ENCODE assay signal across 8 cellular contexts in the genomic region with DNA sequence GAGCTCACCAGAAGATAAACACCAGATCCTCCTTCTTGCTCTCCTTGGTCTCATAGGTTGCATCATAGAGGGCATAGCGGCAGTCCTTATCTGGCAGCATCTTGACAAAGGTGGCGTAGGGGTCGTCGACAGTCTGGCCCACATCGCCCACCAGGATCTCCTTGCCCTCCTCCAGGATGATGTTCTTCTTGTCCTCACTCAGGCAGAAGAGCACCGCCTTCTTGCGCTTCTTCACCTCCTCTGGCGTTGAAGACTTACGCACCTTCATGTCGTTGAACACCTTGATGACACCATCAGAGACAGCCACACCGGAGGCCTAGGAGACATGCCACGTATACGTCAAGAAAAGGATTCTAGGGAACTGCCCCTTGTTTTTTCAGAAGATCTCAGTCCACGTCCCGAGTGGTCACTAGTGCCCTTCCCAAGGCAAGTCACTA. TPM values are rescaled to one million over a fixed set of nuclear protein-coding genes. Genes with fewer than 3 reads are reported as not detected.
DNase-seq lines count a peak whose midpoint lies in the region; ATAC-seq and TF ChIP-seq lines count a peak whose summit lies in the region.

No MANE protein-coding gene starts in this region.

- H3K79me2 ChIP-seq in MM.1S (ENCODE audit: low read length): peaks cover 44% of the 10 kb centered on the region
- H3K79me2 ChIP-seq in neural cell (replicated peaks; ENCODE audit: insufficient read depth, low read length): peaks cover 40% of the 10 kb centered on the region

- H4K20me1 ChIP-seq in MM.1S (ENCODE audit: insufficient read depth, low read length) (peaks cover 28% of the 10 kb centered on the region), neural cell (ENCODE audit: insufficient read depth) (peaks cover 48% of the 10 kb centered on the region)

- H3K9me2 ChIP-seq in MM.1S (replicated peaks; ENCODE audit: insufficient read depth, low read length) (no peaks in the 10 kb centered on the region), neural cell (ENCODE audit: insufficient read depth, low read length) (no peaks in the 10 kb centered on the region)

- TF ChIP-seq CTCF in MM.1S (IDR thresholded peaks at IDR 0.05; ENCODE audit: low read length) (no peak), neural cell (IDR thresholded peaks at IDR 0.05; ENCODE audit: poor library complexity, severe bottlenecking) (no peak)

- H3K27me3 ChIP-seq in CD4-positive, CD25-positive, alpha-beta regulatory T cell (ENCODE audit: control insufficient read depth, insufficient read depth, low read length): no peaks in the 10 kb centered on the region
- no peaks in the 10 kb centered on the region for H3K27me3 ChIP-seq in MM.1S (replicated peaks; ENCODE audit: insufficient read depth, low read length)
- no peaks in the 10 kb centered on the region for H3K27me3 ChIP-seq in neural cell (ENCODE audit: insufficient read depth, low read depth, low read length)

- H3F3A ChIP-seq in MM.1S (ENCODE audit: insufficient read depth, low read length): peaks cover 58% of the 10 kb centered on the region
- H3F3A ChIP-seq in neural cell (ENCODE audit: insufficient read depth, low read length, poor library complexity, severe bottlenecking): peaks cover 5% of the 10 kb centered on the region

- H3K36me3 Mint-ChIP-seq in CD4-positive, CD25-positive, alpha-beta regulatory T cell: peaks cover 40% of the 10 kb centered on the region
- peaks cover 89% of the 10 kb centered on the region for H3K36me3 Mint-ChIP-seq in dendritic cell treated with granulocyte-macrophage colony-stimulating factor and Interleukin-4, amounts not matched to agents 40 ng/mL and 50 ng/mL, for 4 days (ENCODE audit: low read depth)

- H3K9me3 Mint-ChIP-seq in CD4-positive, CD25-positive, alpha-beta regulatory T cell: peaks cover 0 to 2% (median 0%) of the 10 kb centered on the region in 7 donors
- H3K9me3 Mint-ChIP-seq in dendritic cell treated with granulocyte-macrophage colony-stimulating factor and Interleukin-4, amounts not matched to agents 40 ng/mL and 50 ng/mL, for 4 days: no peaks in the 10 kb centered on the region

- H3K36me3 ChIP-seq in CD4-positive, CD25-positive, alpha-beta regulatory T cell (ENCODE audit: control insufficient read depth, insufficient read depth, low read length): peaks cover 53% of the 10 kb centered on the region
- H3K36me3 ChIP-seq in MM.1S (replicated peaks; ENCODE audit: insufficient read depth, low read length) (peaks cover 24% of the 10 kb centered on the region), neural cell (ENCODE audit: insufficient read depth, low read length) (peaks cover 5% of the 10 kb centered on the region)

- H2AFZ ChIP-seq in MM.1S (ENCODE audit: low read length) (no peak overlapping the region), neural cell (ENCODE audit: low read depth, low read length) (no peak overlapping the region)

- no peak for TF ChIP-seq EP300 in neural cell (conservative IDR thresholded peaks at IDR 0.05; ENCODE audit: poor library complexity, severe bottlenecking)

- peak overlapping the region; percentile 90 for H3K4me3 ChIP-seq in CD4-positive, CD25-positive, alpha-beta regulatory T cell (ENCODE audit: low read depth, low read length)
- H3K4me3 ChIP-seq in MM.1S (ENCODE audit: low read length): no peak overlapping the region
- peak overlapping the region; percentile 100 for H3K4me3 ChIP-seq in neural cell (ENCODE audit: low read length)

- peak overlapping the region; percentile 95 for H3K27ac ChIP-seq in CD4-positive, CD25-positive, alpha-beta regulatory T cell (ENCODE audit: insufficient read depth, low read length, poor library complexity, severe bottlenecking)
- no peak overlapping the region for H3K27ac ChIP-seq in MM.1S (ENCODE audit: low read length)
- no peak overlapping the region for H3K27ac ChIP-seq in neural cell (ENCODE audit: low read length)

- no peak for ATAC-seq in CD4-positive, CD25-positive, alpha-beta regulatory T cell (ENCODE audit: low read depth in 2 of 2)
- no peak for ATAC-seq in HG02763 (IDR thresholded peaks at IDR 0.05; ENCODE audit: unreplicated experiment)
- no peak for ATAC-seq in HG02678 (IDR thresholded peaks at IDR 0.05; ENCODE audit: unreplicated experiment)
- ATAC-seq in GM21423 (IDR thresholded peaks at IDR 0.05; ENCODE audit: unreplicated experiment): no peak

- peaks cover 58% of the 10 kb centered on the region for H3K4me1 ChIP-seq in CD4-positive, CD25-positive, alpha-beta regulatory T cell (ENCODE audit: control insufficient read depth, insufficient read depth, low read length, poor library complexity, severe bottlenecking)
- 0 out of 2 replicates have a peak, but pooled peaks cover 8% of the 10 kb centered on the region for H3K4me1 ChIP-seq in MM.1S (ENCODE audit: low read length)

- H3K27me3 Mint-ChIP-seq in CD4-positive, CD25-positive, alpha-beta regulatory T cell: peaks cover 7% of the 10 kb centered on the region
- H3K27me3 Mint-ChIP-seq in dendritic cell treated with granulocyte-macrophage colony-stimulating factor and Interleukin-4, amounts not matched to agents 40 ng/mL and 50 ng/mL, for 4 days: no peaks in the 10 kb centered on the region

- no peak for TF ChIP-seq RAD21 in neural cell (conservative IDR thresholded peaks at IDR 0.05)

- H3K4me2 ChIP-seq in MM.1S (ENCODE audit: low read depth, low read length): peak overlapping the region; percentile 76; the same call in 1 of the 2 replicates
- peak overlapping the region; percentile 90 for H3K4me2 ChIP-seq in neural cell (ENCODE audit: low read length)

- H3K27ac Mint-ChIP-seq in CD4-positive, CD25-positive, alpha-beta regulatory T cell: peak overlapping the region; percentile 95 to 98 (median 95)
- H3K27ac Mint-ChIP-seq in dendritic cell treated with granulocyte-macrophage colony-stimulating factor and Interleukin-4, amounts not matched to agents 40 ng/mL and 50 ng/mL, for 4 days: peak overlapping the region; percentile 96

- peaks cover 3 to 62% (median 38%) of the 10 kb centered on the region in 4 donors for H3K4me1 Mint-ChIP-seq in CD4-positive, CD25-positive, alpha-beta regulatory T cell
- H3K4me1 Mint-ChIP-seq in dendritic cell treated with granulocyte-macrophage colony-stimulating factor and Interleukin-4, amounts not matched to agents 40 ng/mL and 50 ng/mL, for 4 days (ENCODE audit: low read depth): peaks cover 67% of the 10 kb centered on the region

- H3K9me3 ChIP-seq in CD4-positive, CD25-positive, alpha-beta regulatory T cell (ENCODE audit: control insufficient read depth in 2 of 2, low read length in 2 of 2): peaks cover 6 to 9% of the 10 kb centered on the region in 2 experiments
- no peaks in the 10 kb centered on the region for H3K9me3 ChIP-seq in MM.1S (replicated peaks; ENCODE audit: insufficient read depth, low read length)
- no peaks in the 10 kb centered on the region for H3K9me3 ChIP-seq in neural cell (ENCODE audit: low read length)

- DNase-seq in CD4-positive, CD25-positive, alpha-beta regulatory T cell: no peak
- DNase-seq in MM.1S (no peak), SKM-1 treated with dmso at 0.1 percent for 144 hours (lab: John Stamatoyannopoulos, UW; ENCODE audit: unreplicated experiment) (no peak)

- H3K9ac ChIP-seq in MM.1S (ENCODE audit: low read length) (no peak overlapping the region), neural cell (ENCODE audit: low read length) (peak overlapping the region; percentile 91)

- intact Hi-C loops in dendritic cell treated with granulocyte-macrophage colony-stimulating factor and Interleukin-4, amounts not matched to agents 40 ng/mL and 50 ng/mL, for 4 days (cut with micrococcal nuclease): no loop called here

- peak overlapping the region; percentile 88 to 97 (median 94) for H3K4me3 Mint-ChIP-seq in CD4-positive, CD25-positive, alpha-beta regulatory T cell
- H3K4me3 Mint-ChIP-seq in dendritic cell treated with granulocyte-macrophage colony-stimulating factor and Interleukin-4, amounts not matched to agents 40 ng/mL and 50 ng/mL, for 4 days: peak overlapping the region; percentile 98

TF ChIP-seq in neural cell, 6 proteins besides CTCF, POLR2A, EP300 and RAD21 (continues in another document):
- no peak for TF ChIP-seq EZH2 (IDR thresholded peaks at IDR 0.05; ENCODE audit: borderline replicate concordance, insufficient read depth, low read length, poor library complexity, severe bottlenecking)
- no peak for TF ChIP-seq POLR2AphosphoS5 (IDR thresholded peaks at IDR 0.05)

RNA-seq across cellular contexts. Expression of a gene that starts 2.0 kb away (rescaled TPM):
- total RNA-seq in CD4-positive, CD25-positive, alpha-beta regulatory T cell: 737 TPM
- 1,000 to 10,000 TPM; 2,250 to 3,209 (median 2,591) TPM for polyA plus RNA-seq in CD4-positive, CD25-positive, alpha-beta regulatory T cell
- polyA plus RNA-seq in neural cell: 1,633 and 1,984 TPM in 2 replicates
- polyA minus RNA-seq in neural cell: 790 and 797 TPM in 2 replicates

RNA-seq across cellular contexts. Expression of a gene that starts 4.3 kb away (rescaled TPM):
- 51.1 TPM for total RNA-seq in CD4-positive, CD25-positive, alpha-beta regulatory T cell
- polyA plus RNA-seq in CD4-positive, CD25-positive, alpha-beta regulatory T cell: 10 to 100 TPM; 22.7 to 24.6 (median 23.6) TPM
- 183 and 211 TPM in 2 replicates for polyA plus RNA-seq in neural cell
- 84.5 and 103 TPM in 2 replicates for polyA minus RNA-seq in neural cell

RNA-seq across cellular contexts. Expression of a gene that starts 16.7 kb away (rescaled TPM):
- 5.8 TPM for total RNA-seq in CD4-positive, CD25-positive, alpha-beta regulatory T cell
- under 1 TPM; 0.21 to 0.36 (median 0.29) TPM for polyA plus RNA-seq in CD4-positive, CD25-positive, alpha-beta regulatory T cell
- polyA plus RNA-seq in neural cell: 0.50 and 0.67 TPM in 2 replicates
- 0.49 TPM in 1 of 2 replicates, not detected in the other for polyA minus RNA-seq in neural cell

RNA-seq across cellular contexts. Expression of a gene that starts 22.2 kb away (rescaled TPM):
- total RNA-seq in CD4-positive, CD25-positive, alpha-beta regulatory T cell: 0.44 TPM
- 1 to 10 TPM in 1 of 4 donors, under 1 TPM in 3; 0.32 to 1.3 (median 0.48) TPM for polyA plus RNA-seq in CD4-positive, CD25-positive, alpha-beta regulatory T cell
- 12.6 and 16.0 TPM in 2 replicates for polyA plus RNA-seq in neural cell
- polyA minus RNA-seq in neural cell: 7.5 and 7.9 TPM in 2 replicates

RNA-seq across cellular contexts. Expression of a gene that starts 23.7 kb away (rescaled TPM):
- 12.4 TPM for total RNA-seq in CD4-positive, CD25-positive, alpha-beta regulatory T cell
- 10 to 100 TPM in 3 of 4 donors, 1 to 10 TPM in 1; 3.5 to 35.9 (median 16.9) TPM for polyA plus RNA-seq in CD4-positive, CD25-positive, alpha-beta regulatory T cell
- not detected in 2 replicates for polyA plus RNA-seq in neural cell
- not detected in 2 replicates for polyA minus RNA-seq in neural cell
